8 cellular contexts compared by ENCODE assay signal in genomic region chrX:135973025-135973547, GRCh38. TPM values are rescaled to one million over a fixed set of nuclear protein-coding genes. Genes with fewer than 3 reads are reported as not detected.
A peak's percentile ranks its signal among the peaks of the same experiment; 100 is the strongest.
DNase-seq lines count a peak whose midpoint lies in the region; ATAC-seq and TF ChIP-seq lines count a peak whose summit lies in the region.

No MANE protein-coding gene starts in this region.

- peak overlapping the region; percentile 88 for H3K27ac Mint-ChIP-seq in stimulated activated naive CD8-positive, alpha-beta T cell treated with anti-CD3 and anti-CD28 coated beads, Interleukin-15, Interleukin-2, amounts not matched to agents 100 ng/mL and 50 ng/mL, for 24 hours
- peak overlapping the region; percentile 99 for H3K27ac Mint-ChIP-seq in WTC11

- H3K27ac ChIP-seq in foreskin keratinocyte = peak overlapping the region; percentile 98
- peak overlapping the region; percentile 94 for H3K27ac ChIP-seq in parathyroid adenoma

- POLR2A ChIA-PET in WTC11 (lab: Charles Lee) = interaction anchor here (1.2 kb wide), 1 partner anchor 12 kb away, joined by 3 read pairs; the partner anchor contains the start of gene SLC9A6

- H3K27me3 ChIP-seq in foreskin keratinocyte (no peaks in the 10 kb centered on the region), parathyroid adenoma (ENCODE audit: control insufficient read depth, insufficient read depth, low read length) (no peaks in the 10 kb centered on the region)

- no peaks in the 10 kb centered on the region for H3K9me3 Mint-ChIP-seq in stimulated activated naive CD8-positive, alpha-beta T cell treated with anti-CD3 and anti-CD28 coated beads, Interleukin-15, Interleukin-2, amounts not matched to agents 100 ng/mL and 50 ng/mL, for 24 hours
- no peaks in the 10 kb centered on the region for H3K9me3 Mint-ChIP-seq in WTC11

- H3K4me2 ChIP-seq in parathyroid adenoma (ENCODE audit: low read length) = peak overlapping the region; percentile 73

- H3K27me3 Mint-ChIP-seq in stimulated activated naive CD8-positive, alpha-beta T cell treated with anti-CD3 and anti-CD28 coated beads, Interleukin-15, Interleukin-2, amounts not matched to agents 100 ng/mL and 50 ng/mL, for 24 hours = no peaks in the 10 kb centered on the region
- H3K27me3 Mint-ChIP-seq in WTC11 (ENCODE audit: low read depth) = no peaks in the 10 kb centered on the region

- no peak for DNase-seq in stimulated activated naive CD8-positive, alpha-beta T cell treated with anti-CD3 and anti-CD28 coated beads, Interleukin-15, Interleukin-2, amounts not matched to agents 100 U/mL and 50 U/mL, for 24 hours
- DNase-seq in WTC11 (ENCODE audit: low spot score) = no peak
- DNase-seq in foreskin keratinocyte = peak in 1 of 2 donors; percentile 13
- no peak for DNase-seq in posterior vena cava (ENCODE audit: low spot score)
- DNase-seq in activated CD4-positive, alpha-beta T cell treated with anti-CD3 and anti-CD28 coated beads, Interleukin-2, amount 50 U/mL, for 4 hours = no peak

- H3K4me3 Mint-ChIP-seq in stimulated activated naive CD8-positive, alpha-beta T cell treated with anti-CD3 and anti-CD28 coated beads, Interleukin-15, Interleukin-2, amounts not matched to agents 100 ng/mL and 50 ng/mL, for 24 hours = peak overlapping the region; percentile 93
- peak overlapping the region; percentile 97 for H3K4me3 Mint-ChIP-seq in WTC11

- no peaks in the 10 kb centered on the region for H3K9me3 ChIP-seq in parathyroid adenoma (ENCODE audit: control insufficient read depth, low read length)

- peaks cover 27% of the 10 kb centered on the region for H3K4me1 Mint-ChIP-seq in stimulated activated naive CD8-positive, alpha-beta T cell treated with anti-CD3 and anti-CD28 coated beads, Interleukin-15, Interleukin-2, amounts not matched to agents 100 ng/mL and 50 ng/mL, for 24 hours (ENCODE audit: low read depth)
- peaks cover 16% of the 10 kb centered on the region for H3K4me1 Mint-ChIP-seq in WTC11

- no peaks in the 10 kb centered on the region for H3K36me3 Mint-ChIP-seq in stimulated activated naive CD8-positive, alpha-beta T cell treated with anti-CD3 and anti-CD28 coated beads, Interleukin-15, Interleukin-2, amounts not matched to agents 100 ng/mL and 50 ng/mL, for 24 hours (ENCODE audit: low read depth)
- H3K36me3 Mint-ChIP-seq in WTC11 = no peaks in the 10 kb centered on the region

- H3K4me1 ChIP-seq in foreskin keratinocyte (peaks cover 3% of the 10 kb centered on the region), parathyroid adenoma (no peaks in the 10 kb centered on the region)

- intact Hi-C loops in posterior vena cava (cut with DNase I) = no loop called here

- no peak for ATAC-seq in stimulated activated naive CD8-positive, alpha-beta T cell treated with anti-CD3 and anti-CD28 coated beads, Interleukin-15, Interleukin-2, amounts not matched to agents 100 U/mL and 50 U/mL, for 24 hours
- ATAC-seq in HG03196 (IDR thresholded peaks at IDR 0.05; ENCODE audit: unreplicated experiment) (peak; percentile 21), WTC11 (peak; percentile 24; the same call in 1 of the 2 replicates), foreskin keratinocyte (peak; percentile 49)

- peak overlapping the region; percentile 89 for H2AFZ ChIP-seq in parathyroid adenoma

- H3K4me3 ChIP-seq in parathyroid adenoma (ENCODE audit: low read depth, low read length) = peak overlapping the region; percentile 87

- peak overlapping the region; percentile 53 for H3K9ac ChIP-seq in parathyroid adenoma

- no peaks in the 10 kb centered on the region for H3K79me2 ChIP-seq in parathyroid adenoma

- CTCF ChIA-PET in WTC11 (lab: Charles Lee) = interaction anchor here (0.9 kb wide), 1 partner anchor 226 kb away, joined by 4 read pairs; no protein-coding TSS in a partner anchor

- no peaks in the 10 kb centered on the region for H3K36me3 ChIP-seq in parathyroid adenoma (ENCODE audit: control insufficient read depth, insufficient read depth, low read length)

- TF ChIP-seq CTCF in WTC11 (IDR thresholded peaks at IDR 0.05) (no peak), foreskin keratinocyte (conservative IDR thresholded peaks at IDR 0.05) (peak; percentile 17), parathyroid adenoma (IDR thresholded peaks at IDR 0.05) (no peak)

TF ChIP-seq in WTC11, 78 proteins besides CTCF, POLR2A, EP300 and RAD21:
- TF ChIP-seq ZBTB21 (CRISPR knock-in tag; IDR thresholded peaks at IDR 0.05; ENCODE audit: borderline replicate concordance) = no peak
- TF ChIP-seq, protein P1, sequence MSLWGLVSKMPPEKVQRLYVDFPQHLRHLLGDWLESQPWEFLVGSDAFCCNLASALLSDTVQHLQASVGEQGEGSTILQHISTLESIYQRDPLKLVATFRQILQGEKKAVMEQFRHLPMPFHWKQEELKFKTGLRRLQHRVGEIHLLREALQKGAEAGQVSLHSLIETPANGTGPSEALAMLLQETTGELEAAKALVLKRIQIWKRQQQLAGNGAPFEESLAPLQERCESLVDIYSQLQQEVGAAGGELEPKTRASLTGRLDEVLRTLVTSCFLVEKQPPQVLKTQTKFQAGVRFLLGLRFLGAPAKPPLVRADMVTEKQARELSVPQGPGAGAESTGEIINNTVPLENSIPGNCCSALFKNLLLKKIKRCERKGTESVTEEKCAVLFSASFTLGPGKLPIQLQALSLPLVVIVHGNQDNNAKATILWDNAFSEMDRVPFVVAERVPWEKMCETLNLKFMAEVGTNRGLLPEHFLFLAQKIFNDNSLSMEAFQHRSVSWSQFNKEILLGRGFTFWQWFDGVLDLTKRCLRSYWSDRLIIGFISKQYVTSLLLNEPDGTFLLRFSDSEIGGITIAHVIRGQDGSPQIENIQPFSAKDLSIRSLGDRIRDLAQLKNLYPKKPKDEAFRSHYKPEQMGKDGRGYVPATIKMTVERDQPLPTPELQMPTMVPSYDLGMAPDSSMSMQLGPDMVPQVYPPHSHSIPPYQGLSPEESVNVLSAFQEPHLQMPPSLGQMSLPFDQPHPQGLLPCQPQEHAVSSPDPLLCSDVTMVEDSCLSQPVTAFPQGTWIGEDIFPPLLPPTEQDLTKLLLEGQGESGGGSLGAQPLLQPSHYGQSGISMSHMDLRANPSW (CRISPR knock-in tag; conservative IDR thresholded peaks at IDR 0.05; ENCODE audit: low read depth) = no peak
- TF ChIP-seq, protein P2, sequence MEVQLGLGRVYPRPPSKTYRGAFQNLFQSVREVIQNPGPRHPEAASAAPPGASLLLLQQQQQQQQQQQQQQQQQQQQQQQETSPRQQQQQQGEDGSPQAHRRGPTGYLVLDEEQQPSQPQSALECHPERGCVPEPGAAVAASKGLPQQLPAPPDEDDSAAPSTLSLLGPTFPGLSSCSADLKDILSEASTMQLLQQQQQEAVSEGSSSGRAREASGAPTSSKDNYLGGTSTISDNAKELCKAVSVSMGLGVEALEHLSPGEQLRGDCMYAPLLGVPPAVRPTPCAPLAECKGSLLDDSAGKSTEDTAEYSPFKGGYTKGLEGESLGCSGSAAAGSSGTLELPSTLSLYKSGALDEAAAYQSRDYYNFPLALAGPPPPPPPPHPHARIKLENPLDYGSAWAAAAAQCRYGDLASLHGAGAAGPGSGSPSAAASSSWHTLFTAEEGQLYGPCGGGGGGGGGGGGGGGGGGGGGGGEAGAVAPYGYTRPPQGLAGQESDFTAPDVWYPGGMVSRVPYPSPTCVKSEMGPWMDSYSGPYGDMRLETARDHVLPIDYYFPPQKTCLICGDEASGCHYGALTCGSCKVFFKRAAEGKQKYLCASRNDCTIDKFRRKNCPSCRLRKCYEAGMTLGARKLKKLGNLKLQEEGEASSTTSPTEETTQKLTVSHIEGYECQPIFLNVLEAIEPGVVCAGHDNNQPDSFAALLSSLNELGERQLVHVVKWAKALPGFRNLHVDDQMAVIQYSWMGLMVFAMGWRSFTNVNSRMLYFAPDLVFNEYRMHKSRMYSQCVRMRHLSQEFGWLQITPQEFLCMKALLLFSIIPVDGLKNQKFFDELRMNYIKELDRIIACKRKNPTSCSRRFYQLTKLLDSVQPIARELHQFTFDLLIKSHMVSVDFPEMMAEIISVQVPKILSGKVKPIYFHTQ (CRISPR knock-in tag; IDR thresholded peaks at IDR 0.05) = no peak
- no peak for TF ChIP-seq RORB (CRISPR knock-in tag; IDR thresholded peaks at IDR 0.05)
- TF ChIP-seq GRHL2 (CRISPR knock-in tag; IDR thresholded peaks at IDR 0.05; ENCODE audit: insufficient replicate concordance, severe bottlenecking) = no peak
- no peak for TF ChIP-seq TP53 (CRISPR knock-in tag; IDR thresholded peaks at IDR 0.05)
- TF ChIP-seq NR1H2 (CRISPR knock-in tag; IDR thresholded peaks at IDR 0.05) = no peak
- no peak for TF ChIP-seq JUN (CRISPR knock-in tag; IDR thresholded peaks at IDR 0.05)
- TF ChIP-seq ESRRA (CRISPR knock-in tag; IDR thresholded peaks at IDR 0.05; ENCODE audit: borderline replicate concordance) = no peak
- no peak for TF ChIP-seq ZNF317 (CRISPR knock-in tag; IDR thresholded peaks at IDR 0.05; ENCODE audit: borderline replicate concordance, low read depth)
- TF ChIP-seq TEAD4 (CRISPR knock-in tag; IDR thresholded peaks at IDR 0.05) = no peak
- TF ChIP-seq KAT7 (CRISPR knock-in tag; IDR thresholded peaks at IDR 0.05; ENCODE audit: borderline replicate concordance) = no peak

RNA-seq across cellular contexts. Expression of gene MMGT1, which starts 0.7 kb away (rescaled TPM):
- total RNA-seq in WTC11 (2021) = 15.4 to 18.8 TPM (median 18.1 TPM) in 3 replicates
- 23.5 and 23.8 TPM in 2 replicates for total RNA-seq in foreskin keratinocyte
- polyA plus RNA-seq in foreskin keratinocyte = 9.9 and 11.7 TPM in 2 replicates
- 10 to 100 TPM; 31.9 to 38.5 TPM for total RNA-seq in posterior vena cava

RNA-seq across cellular contexts. Expression of gene SLC9A6, which starts 12.1 kb away (rescaled TPM):
- total RNA-seq in WTC11 (2021) = 8.2 to 10.8 TPM (median 9.6 TPM) in 3 replicates
- 15.3 and 17.0 TPM in 2 replicates for total RNA-seq in foreskin keratinocyte
- 5.6 and 7.1 TPM in 2 replicates for polyA plus RNA-seq in foreskin keratinocyte
- 10 to 100 TPM; 12.1 to 13.3 TPM for total RNA-seq in posterior vena cava
